Comparison of ENCODE assay signal across 8 cellular contexts in genomic region chr14:52729925-52730707, GRCh38. TPM values are rescaled to one million over a fixed set of nuclear protein-coding genes. Genes with fewer than 3 reads are reported as not detected.
A peak's percentile ranks its signal among the peaks of the same experiment; 100 is the strongest.
DNase-seq lines count a peak whose midpoint lies in the region; ATAC-seq and TF ChIP-seq lines count a peak whose summit lies in the region.

A gene with protein sequence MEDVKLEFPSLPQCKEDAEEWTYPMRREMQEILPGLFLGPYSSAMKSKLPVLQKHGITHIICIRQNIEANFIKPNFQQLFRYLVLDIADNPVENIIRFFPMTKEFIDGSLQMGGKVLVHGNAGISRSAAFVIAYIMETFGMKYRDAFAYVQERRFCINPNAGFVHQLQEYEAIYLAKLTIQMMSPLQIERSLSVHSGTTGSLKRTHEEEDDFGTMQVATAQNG (plus strand): TSS chr14:52730166. CDS start chr14:52730475, 309 bp downstream.

- CTCF ChIA-PET in activated B cell treated with CpG ODN at 0.5 μM for 24 hours (lab: Charles Lee): no interaction called here

- H3K9me3 Mint-ChIP-seq in activated B cell treated with CpG ODN at 0.5 μM for 24 hours: no peaks in the 10 kb centered on the region
- no peaks in the 10 kb centered on the region for H3K9me3 Mint-ChIP-seq in immature natural killer cell

- H3K36me3 Mint-ChIP-seq in activated B cell treated with CpG ODN at 0.5 μM for 24 hours (ENCODE audit: low read depth) (peaks cover 43% of the 10 kb centered on the region), immature natural killer cell (peaks cover 7 to 24% (median 12%) of the 10 kb centered on the region in 3 donors)

- DNase-seq in AG09309 (ENCODE audit: low read depth): peak; percentile 83
- DNase-seq in NCI-H345 (lab: John Stamatoyannopoulos, UW): peak; percentile 99
- peak; percentile 95 for DNase-seq in activated B cell treated with CpG ODN at 0.5 μM for 24 hours
- DNase-seq in caudate nucleus (lab: John Stamatoyannopoulos, UW): peak; percentile 44 to 99 (median 96)
- DNase-seq in immature natural killer cell: peak; percentile 95 to 97 (median 97)
- DNase-seq in smooth muscle cell of the brain vasculature (ENCODE audit: low read depth, low spot score): peak; percentile 98

- peak within 1 kb of the TSS; percentile 76 for H3K27ac ChIP-seq in caudate nucleus (ENCODE audit: low read depth, low read length)

- peak within 1 kb of the TSS; percentile 94 for H3K4me3 Mint-ChIP-seq in activated B cell treated with CpG ODN at 0.5 μM for 24 hours
- peak within 1 kb of the TSS; percentile 84 to 93 (median 91) for H3K4me3 Mint-ChIP-seq in immature natural killer cell

- POLR2A ChIA-PET in activated B cell treated with CpG ODN at 0.5 μM for 24 hours (lab: Charles Lee): interaction anchor here (0.6 to 3.4 kb wide), 9 partner anchors 12 to 422 kb away, joined by 3 to 37 read pairs (median 5); partner anchors contain the start of genes ERO1A, GPR137C and TXNDC16

- H3K27me3 Mint-ChIP-seq in activated B cell treated with CpG ODN at 0.5 μM for 24 hours: no peaks in the 10 kb centered on the region
- H3K27me3 Mint-ChIP-seq in immature natural killer cell (ENCODE audit: low read depth in 3 of 3): peaks cover 5 to 8% (median 7%) of the 10 kb centered on the region in 3 donors

- H3K4me3 ChIP-seq in AG09309 (ENCODE audit: control insufficient read depth, low read depth, low read length): peak within 1 kb of the TSS; percentile 86

- ATAC-seq in GM19025 (IDR thresholded peaks at IDR 0.05; ENCODE audit: low read depth, unreplicated experiment): peak; percentile 93
- peak; percentile 96 for ATAC-seq in HG03280 (IDR thresholded peaks at IDR 0.05; ENCODE audit: unreplicated experiment)
- ATAC-seq in activated B cell treated with CpG ODN at 0.5 μM for 24 hours (ENCODE audit: low read depth): peak; percentile 96

- TF ChIP-seq CTCF in AG09309 (IDR thresholded peaks at IDR 0.05; ENCODE audit: control insufficient read depth, insufficient read depth, low read depth, low read length, missing control alignments) (no peak), activated B cell treated with CpG ODN at 0.5 μM for 24 hours (IDR thresholded peaks at IDR 0.05) (no peak)

- intact Hi-C loops in activated B cell treated with CpG ODN at 0.5 μM for 24 hours (cut with micrococcal nuclease): loop anchor here (1.0 to 2.0 kb wide), 8 partner anchors 8 to 824 kb away; partner anchors contain the start of genes DDHD1, ERO1A, GNPNAT1 and GPR137C

- peaks cover 46% of the 10 kb centered on the region for H3K4me1 Mint-ChIP-seq in activated B cell treated with CpG ODN at 0.5 μM for 24 hours
- H3K4me1 Mint-ChIP-seq in immature natural killer cell: peaks cover 28 to 45% of the 10 kb centered on the region in 2 donors

- peak within 1 kb of the TSS; percentile 89 for H3K27ac Mint-ChIP-seq in activated B cell treated with CpG ODN at 0.5 μM for 24 hours
- peak within 1 kb of the TSS; percentile 86 to 96 (median 91) for H3K27ac Mint-ChIP-seq in immature natural killer cell

RNA-seq across cellular contexts. Expression of the gene that starts here (rescaled TPM):
- total RNA-seq in activated B cell treated with CpG ODN at 0.5 μM for 24 hours: 13.1 and 13.5 TPM in 2 replicates
- polyA plus RNA-seq in immature natural killer cell: 10 to 100 TPM; 10.6 to 14.8 (median 12.4) TPM

Comparison
In these comparisons a context has a peak if more than half of its experiments do, and no peak if none do; other contexts are left out.
1. Peak in every context shown above with its lines: DNase-seq, ATAC-seq, H3K4me3 ChIP-seq and H3K27ac ChIP-seq.